Comparison of ENCODE assay signal across 1 cellular context in the genomic region with DNA sequence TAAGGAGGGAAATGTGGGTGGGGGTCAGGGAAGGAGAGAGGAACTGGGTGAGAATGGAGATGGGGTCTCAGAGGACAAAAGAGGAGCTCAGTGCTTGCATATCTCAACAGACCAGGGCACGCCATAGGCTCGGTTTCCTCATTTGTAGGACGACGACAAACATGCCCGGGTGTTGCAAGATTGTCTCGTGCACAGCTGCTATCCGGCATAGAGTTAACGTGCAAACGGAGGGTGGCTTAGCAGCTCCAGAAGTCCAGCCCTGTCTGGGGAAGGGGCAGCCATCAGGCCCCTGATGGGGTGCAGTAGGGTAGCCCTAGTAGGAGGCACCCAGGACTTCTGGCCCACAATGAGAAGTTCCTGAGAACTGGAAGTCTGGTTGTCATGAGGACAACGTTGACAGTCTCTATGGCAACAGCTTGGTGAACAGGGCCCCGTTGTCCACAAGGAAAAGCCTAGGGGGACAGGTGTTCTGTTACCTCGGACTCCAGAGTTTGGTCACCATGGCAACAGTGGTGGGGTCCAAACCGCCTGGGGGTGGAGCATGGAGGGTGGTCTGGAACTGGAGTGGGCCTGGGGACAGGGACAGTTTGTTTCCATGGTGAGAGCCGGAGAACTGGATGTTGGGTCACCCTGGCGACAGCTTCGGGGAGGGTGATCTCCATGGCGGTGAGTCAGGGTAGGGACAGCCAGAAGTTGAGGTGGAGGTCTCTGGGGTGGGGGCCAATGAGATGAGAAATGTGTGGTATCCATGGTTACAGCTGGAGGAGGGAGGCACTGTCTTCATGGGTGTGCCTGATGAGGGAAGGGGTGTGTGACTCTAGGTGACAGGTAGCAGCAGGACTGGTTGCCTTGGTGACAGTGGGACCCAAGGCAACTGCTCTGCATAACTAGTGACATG.
TF ChIP-seq lines count a peak whose summit lies in the region.

No MANE protein-coding gene starts in this region.

TF ChIP-seq in K562, 482 proteins besides CTCF, POLR2A, EP300 and RAD21:
- peak; percentile 89 for TF ChIP-seq RFX1 (IDR thresholded peaks at IDR 0.05)
- no peak for TF ChIP-seq ZNF778 (CRISPR knock-in tag; IDR thresholded peaks at IDR 0.05)
- TF ChIP-seq NONO (IDR thresholded peaks at IDR 0.05; ENCODE audit: low read depth in 2 of 2, low read length in 1 of 2): no peak
- no peak for TF ChIP-seq RAD51 (IDR thresholded peaks at IDR 0.05; ENCODE audit: borderline replicate concordance, low read depth)
- TF ChIP-seq MYNN (IDR thresholded peaks at IDR 0.05): peak; percentile 13; the same call in 1 of the 2 replicates
- no peak for TF ChIP-seq MYNN (CRISPR knock-in tag; IDR thresholded peaks at IDR 0.05)
- TF ChIP-seq YBX1 (IDR thresholded peaks at IDR 0.05): no peak
- TF ChIP-seq, protein P1, sequence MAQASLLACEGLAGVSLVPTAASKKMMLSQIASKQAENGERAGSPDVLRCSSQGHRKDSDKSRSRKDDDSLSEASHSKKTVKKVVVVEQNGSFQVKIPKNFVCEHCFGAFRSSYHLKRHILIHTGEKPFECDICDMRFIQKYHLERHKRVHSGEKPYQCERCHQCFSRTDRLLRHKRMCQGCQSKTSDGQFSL (CRISPR knock-in tag; IDR thresholded peaks at IDR 0.05): 0 out of 2 replicates have a peak, but pooled peaks have one; percentile 19
- TF ChIP-seq, protein P1 (tag; IDR thresholded peaks at IDR 0.05): no peak
- TF ChIP-seq ZNF445 (CRISPR knock-in tag; IDR thresholded peaks at IDR 0.05; ENCODE audit: low read depth): no peak
- TF ChIP-seq BHLHE40 (IDR thresholded peaks at IDR 0.05; ENCODE audit: low read length): peak; percentile 58
- TF ChIP-seq RHOXF2B (CRISPR knock-in tag; conservative IDR thresholded peaks at IDR 0.05): no peak
- TF ChIP-seq SNIP1 (IDR thresholded peaks at IDR 0.05; ENCODE audit: low read depth): no peak
- TF ChIP-seq, protein P2, sequence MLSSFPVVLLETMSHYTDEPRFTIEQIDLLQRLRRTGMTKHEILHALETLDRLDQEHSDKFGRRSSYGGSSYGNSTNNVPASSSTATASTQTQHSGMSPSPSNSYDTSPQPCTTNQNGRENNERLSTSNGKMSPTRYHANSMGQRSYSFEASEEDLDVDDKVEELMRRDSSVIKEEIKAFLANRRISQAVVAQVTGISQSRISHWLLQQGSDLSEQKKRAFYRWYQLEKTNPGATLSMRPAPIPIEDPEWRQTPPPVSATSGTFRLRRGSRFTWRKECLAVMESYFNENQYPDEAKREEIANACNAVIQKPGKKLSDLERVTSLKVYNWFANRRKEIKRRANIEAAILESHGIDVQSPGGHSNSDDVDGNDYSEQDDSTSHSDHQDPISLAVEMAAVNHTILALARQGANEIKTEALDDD (IDR thresholded peaks at IDR 0.05): no peak
- peak; percentile 58 for TF ChIP-seq CEBPB (tag; IDR thresholded peaks at IDR 0.05)
- TF ChIP-seq, protein P3, sequence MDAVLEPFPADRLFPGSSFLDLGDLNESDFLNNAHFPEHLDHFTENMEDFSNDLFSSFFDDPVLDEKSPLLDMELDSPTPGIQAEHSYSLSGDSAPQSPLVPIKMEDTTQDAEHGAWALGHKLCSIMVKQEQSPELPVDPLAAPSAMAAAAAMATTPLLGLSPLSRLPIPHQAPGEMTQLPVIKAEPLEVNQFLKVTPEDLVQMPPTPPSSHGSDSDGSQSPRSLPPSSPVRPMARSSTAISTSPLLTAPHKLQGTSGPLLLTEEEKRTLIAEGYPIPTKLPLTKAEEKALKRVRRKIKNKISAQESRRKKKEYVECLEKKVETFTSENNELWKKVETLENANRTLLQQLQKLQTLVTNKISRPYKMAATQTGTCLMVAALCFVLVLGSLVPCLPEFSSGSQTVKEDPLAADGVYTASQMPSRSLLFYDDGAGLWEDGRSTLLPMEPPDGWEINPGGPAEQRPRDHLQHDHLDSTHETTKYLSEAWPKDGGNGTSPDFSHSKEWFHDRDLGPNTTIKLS (IDR thresholded peaks at IDR 0.05; ENCODE audit: borderline replicate concordance, low read depth): no peak
